ENCODE assay signal across 1 cellular context in the genomic region with DNA sequence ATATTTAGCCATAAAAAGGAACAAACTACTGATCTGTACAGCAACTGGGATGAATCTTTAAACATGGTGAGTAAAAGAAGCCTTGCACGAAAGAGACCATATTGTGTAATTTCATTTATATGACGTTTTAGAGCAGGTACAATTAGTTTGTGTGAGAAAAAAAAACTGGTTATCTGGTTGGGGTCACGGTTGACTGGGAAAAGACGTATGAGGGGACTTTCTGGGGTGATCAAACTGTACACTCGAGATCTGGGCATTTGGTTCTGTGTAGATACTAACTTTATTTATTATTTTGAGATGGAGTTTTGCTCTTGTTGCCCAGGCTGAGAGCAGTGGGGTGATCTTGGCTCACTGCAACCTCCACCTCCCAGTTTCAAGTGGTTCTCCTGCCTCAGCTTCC.
TF ChIP-seq lines count a peak whose summit lies in the region.

No MANE protein-coding gene starts in this region.

TF ChIP-seq in GM12878, 131 proteins besides CTCF, POLR2A, EP300 and RAD21:
- TF ChIP-seq YY1 (IDR thresholded peaks at IDR 0.05; ENCODE audit: low read depth, low read length) (no peak), PAX5 (IDR thresholded peaks at IDR 0.05; ENCODE audit: borderline replicate concordance, low read depth, low read length) (peak; percentile 74)
